In genomic region chr11:61219016-61219415, GRCh38 we compare ENCODE assay signal across 7 cellular contexts. TPM values are rescaled to one million over a fixed set of nuclear protein-coding genes. Genes with fewer than 3 reads are reported as not detected.
"Had no signal": no experiment of that assay in that cellular context is flagged by ENCODE, and none has a peak within 500 bp of the region (broad histone marks: within the 10 kb centered on the region; RNA-seq: fewer than 3 reads in every experiment).

No MANE protein-coding gene starts in this region.

RNA-seq across cellular contexts. Expression of gene PGA4, which starts 3.1 kb away (rescaled TPM):
- total RNA-seq: ureter had no signal

RNA-seq across cellular contexts. Expression of gene PGA3, which starts 15.7 kb away (rescaled TPM):
- total RNA-seq: upper lobe of right lung, ureter had no signal

RNA-seq across cellular contexts. Expression of gene PGA5, which starts 22.0 kb away (rescaled TPM):
- total RNA-seq: suprapubic skin, temporal lobe, thoracic aorta, upper lobe of right lung, ureter, uterus, vagina had no signal
